Comparison of ENCODE assay signal across 16 cellular contexts in the genomic region with DNA sequence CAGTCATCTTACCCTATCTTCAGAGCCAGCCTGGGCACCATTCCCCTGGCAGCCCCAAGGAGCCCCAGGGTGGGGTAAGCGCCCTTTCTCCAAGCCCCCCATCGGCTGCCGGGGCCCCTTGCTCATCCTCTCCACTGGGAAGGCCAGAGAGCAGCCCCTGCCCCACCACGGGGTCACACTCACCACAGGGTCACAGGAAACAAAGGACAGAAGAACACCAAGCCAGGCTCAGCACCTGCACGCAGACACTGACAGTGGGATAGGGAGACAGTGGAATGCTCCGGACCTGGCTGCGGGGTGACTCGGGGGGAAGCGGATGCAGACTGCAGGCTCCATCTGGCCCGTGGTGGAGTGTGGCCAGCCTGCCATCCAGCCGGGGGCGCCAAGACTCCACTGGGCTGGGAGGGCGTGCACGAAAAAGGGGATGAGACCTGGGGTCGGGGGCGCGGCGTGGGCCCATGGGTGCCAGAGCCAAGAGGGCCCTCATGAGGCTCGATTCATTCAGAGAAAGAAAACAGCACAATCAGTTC. TPM values are rescaled to one million over a fixed set of nuclear protein-coding genes. Genes with fewer than 3 reads are reported as not detected.
DNase-seq lines count a peak whose midpoint lies in the region; ATAC-seq and TF ChIP-seq lines count a peak whose summit lies in the region.
"Had no signal": no experiment of that assay in that cellular context is flagged by ENCODE, and none has a peak within 500 bp of the region (broad histone marks: within the 10 kb centered on the region; RNA-seq: fewer than 3 reads in every experiment).

No MANE protein-coding gene starts in this region.

- H3K27ac ChIP-seq in PC-3 (ENCODE audit: low read length) = no peak overlapping the region
- H3K27ac ChIP-seq: epithelial cell of prostate, pancreas had no signal

- H3K79me2 ChIP-seq in PC-3 (ENCODE audit: low read length) = no peaks in the 10 kb centered on the region

- no peak overlapping the region for H2AFZ ChIP-seq in PC-3 (ENCODE audit: low read length)

- no peaks in the 10 kb centered on the region for H4K20me1 ChIP-seq in PC-3 (ENCODE audit: low read length)

- no peaks in the 10 kb centered on the region for H3K27me3 ChIP-seq in PC-3 (ENCODE audit: low read length)
- H3K27me3 ChIP-seq: heart right ventricle, pancreas had no signal

- CTCF ChIA-PET in activated CD8-positive, alpha-beta memory T cell treated with anti-CD3 and anti-CD28 coated beads, Interleukin-2, amount 10 ng/mL, durations not matched to agents 7 days and 5 days (lab: Charles Lee) = interaction anchor here (1.0 to 2.2 kb wide), 4 partner anchors 9 to 113 kb away, joined by 3 to 9 read pairs (median 6); no protein-coding TSS in a partner anchor
- CTCF ChIA-PET in PC-3 (lab: Charles Lee) = no interaction called here

- intact Hi-C loops in PC-3 (cut with micrococcal nuclease) (no loop called here), sciatic nerve (cut with DNase I) (no loop called here)

- POLR2A ChIA-PET in PC-3 (lab: Charles Lee; ENCODE audit: unreplicated experiment) = no interaction called here

- no peaks in the 10 kb centered on the region for H3K27me3 Mint-ChIP-seq in activated CD8-positive, alpha-beta memory T cell treated with anti-CD3 and anti-CD28 coated beads, Interleukin-2, amount 10 ng/mL, durations not matched to agents 7 days and 5 days
- peaks cover 8% of the 10 kb centered on the region for H3K27me3 Mint-ChIP-seq in glutamatergic neuron (ENCODE audit: unreplicated experiment)

- H3K4me2 ChIP-seq in PC-3 (ENCODE audit: low read length) = no peak overlapping the region

- H3K9me3 ChIP-seq in PC-3 (ENCODE audit: low read length) = no peaks in the 10 kb centered on the region
- H3K9me3 ChIP-seq: heart right ventricle, pancreas had no signal

- ATAC-seq in activated CD8-positive, alpha-beta memory T cell treated with anti-CD3 and anti-CD28 coated beads, Interleukin-2, amount 10 ng/mL, durations not matched to agents 7 days and 5 days = no peak
- ATAC-seq in PC-3 (no peak), sciatic nerve (no peak), GM19467 (IDR thresholded peaks at IDR 0.05; ENCODE audit: unreplicated experiment) (no peak), HG03280 (IDR thresholded peaks at IDR 0.05; ENCODE audit: unreplicated experiment) (no peak), HG03571 (IDR thresholded peaks at IDR 0.05; ENCODE audit: unreplicated experiment) (no peak)
- ATAC-seq: pancreas had no signal

- no peak overlapping the region for H3K27ac Mint-ChIP-seq in activated CD8-positive, alpha-beta memory T cell treated with anti-CD3 and anti-CD28 coated beads, Interleukin-2, amount 10 ng/mL, durations not matched to agents 7 days and 5 days
- no peak overlapping the region for H3K27ac Mint-ChIP-seq in glutamatergic neuron (ENCODE audit: unreplicated experiment)
- H3K27ac Mint-ChIP-seq: activated T-helper 2 cell treated with anti-CD3 and anti-CD28 coated beads, Interferon-gamma antibody, Interleukin-2, Interleukin-4, amounts not matched to agents 10 μg/mL and 5 μg/mL and 100 μg/mL, durations not matched to agents 14 hours and 24 hours and 36 hours had no signal

- no peaks in the 10 kb centered on the region for H3K9me2 ChIP-seq in PC-3 (replicated peaks; ENCODE audit: low read length)

- no peaks in the 10 kb centered on the region for H3K4me1 ChIP-seq in PC-3 (ENCODE audit: insufficient read depth, low read length)
- H3K4me1 ChIP-seq: pancreas had no signal

- H3K4me1 Mint-ChIP-seq in activated CD8-positive, alpha-beta memory T cell treated with anti-CD3 and anti-CD28 coated beads, Interleukin-2, amount 10 ng/mL, durations not matched to agents 7 days and 5 days = peaks cover 24% of the 10 kb centered on the region
- peaks cover 44% of the 10 kb centered on the region for H3K4me1 Mint-ChIP-seq in glutamatergic neuron (ENCODE audit: low read depth, unreplicated experiment)

- H3F3A ChIP-seq in PC-3 (ENCODE audit: low read length, unreplicated experiment) = no peaks in the 10 kb centered on the region

- H3K36me3 ChIP-seq in PC-3 (ENCODE audit: low read depth, low read length) = no peaks in the 10 kb centered on the region
- H3K36me3 ChIP-seq: pancreas had no signal

- H3K36me3 Mint-ChIP-seq in activated CD8-positive, alpha-beta memory T cell treated with anti-CD3 and anti-CD28 coated beads, Interleukin-2, amount 10 ng/mL, durations not matched to agents 7 days and 5 days = peaks cover 5% of the 10 kb centered on the region
- peaks cover 8% of the 10 kb centered on the region for H3K36me3 Mint-ChIP-seq in glutamatergic neuron (ENCODE audit: unreplicated experiment)

- DNase-seq in activated CD8-positive, alpha-beta memory T cell treated with anti-CD3 and anti-CD28 coated beads, Interleukin-2, amount 50 U/mL, for 48 hours = peak; percentile 48
- no peak for DNase-seq in activated CD8-positive, alpha-beta memory T cell treated with anti-CD3 and anti-CD28 coated beads, Interleukin-2, amount 10 ng/mL, durations not matched to agents 7 days and 5 days
- DNase-seq in PC-3 (no peak), glutamatergic neuron (peak; percentile 24), sciatic nerve (ENCODE audit: low spot score) (peak; percentile 58)
- DNase-seq: heart right ventricle, NCI-H2081, NCI-H748 treated with DMSO at 0.1 percent for 48 hours, SHP77 had no signal

- TF ChIP-seq CTCF in PC-3 (conservative IDR thresholded peaks at IDR 0.05; ENCODE audit: low read depth, low read length) (peak; percentile 41), glutamatergic neuron (IDR thresholded peaks at IDR 0.05; ENCODE audit: partially characterized antibody, unreplicated experiment) (no peak)

- H3K9me3 Mint-ChIP-seq in activated CD8-positive, alpha-beta memory T cell treated with anti-CD3 and anti-CD28 coated beads, Interleukin-2, amount 10 ng/mL, durations not matched to agents 7 days and 5 days (ENCODE audit: low read depth) = no peaks in the 10 kb centered on the region
- H3K9me3 Mint-ChIP-seq in glutamatergic neuron (ENCODE audit: unreplicated experiment) = peaks cover 2% of the 10 kb centered on the region
- H3K9me3 Mint-ChIP-seq: activated T-helper 2 cell treated with anti-CD3 and anti-CD28 coated beads, Interferon-gamma antibody, Interleukin-2, Interleukin-4, amounts not matched to agents 10 μg/mL and 5 μg/mL and 100 μg/mL, durations not matched to agents 14 hours and 24 hours and 36 hours had no signal

- H3K4me3 Mint-ChIP-seq in activated CD8-positive, alpha-beta memory T cell treated with anti-CD3 and anti-CD28 coated beads, Interleukin-2, amount 10 ng/mL, durations not matched to agents 7 days and 5 days = no peak overlapping the region
- H3K4me3 Mint-ChIP-seq in glutamatergic neuron (ENCODE audit: unreplicated experiment) = no peak overlapping the region

- no TSS peak for BruUV-seq in PC-3 (replicated peaks; lab: Mats Ljungman, UMichigan)

- H3K9ac ChIP-seq in PC-3 (ENCODE audit: low read length) = no peak overlapping the region

- no peak overlapping the region for H3K4me3 ChIP-seq in PC-3 (ENCODE audit: low read length)
- H3K4me3 ChIP-seq: heart right ventricle, lung, pancreas had no signal

RNA-seq across cellular contexts. Expression of gene HDAC4, which starts 21.1 kb away (rescaled TPM):
- 10 to 100 TPM; 25.2 to 65.1 TPM for total RNA-seq in activated CD8-positive, alpha-beta memory T cell treated with anti-CD3 and anti-CD28 coated beads, Interleukin-2, amount 10 ng/mL, durations not matched to agents 7 days and 5 days
- total RNA-seq in PC-3 (2014; rRNA removed) = 8.5 and 20.0 TPM in 2 replicates
- 90.6 TPM for total RNA-seq in glutamatergic neuron (ENCODE audit: unreplicated experiment)
- total RNA-seq in sciatic nerve = 99.5 TPM

Comparison
In these comparisons a context has a peak if more than half of its experiments do, and no peak if none do; other contexts are left out.
1. DNase-seq: peak in activated CD8-positive, alpha-beta memory T cell treated with anti-CD3 and anti-CD28 coated beads, Interleukin-2, amount 50 U/mL, for 48 hours (single experiment), glutamatergic neuron (single experiment) and sciatic nerve (single experiment); none in activated CD8-positive, alpha-beta memory T cell treated with anti-CD3 and anti-CD28 coated beads, Interleukin-2, amount 10 ng/mL, durations not matched to agents 7 days and 5 days (single experiment) and PC-3 (single experiment).